In the genomic region with DNA sequence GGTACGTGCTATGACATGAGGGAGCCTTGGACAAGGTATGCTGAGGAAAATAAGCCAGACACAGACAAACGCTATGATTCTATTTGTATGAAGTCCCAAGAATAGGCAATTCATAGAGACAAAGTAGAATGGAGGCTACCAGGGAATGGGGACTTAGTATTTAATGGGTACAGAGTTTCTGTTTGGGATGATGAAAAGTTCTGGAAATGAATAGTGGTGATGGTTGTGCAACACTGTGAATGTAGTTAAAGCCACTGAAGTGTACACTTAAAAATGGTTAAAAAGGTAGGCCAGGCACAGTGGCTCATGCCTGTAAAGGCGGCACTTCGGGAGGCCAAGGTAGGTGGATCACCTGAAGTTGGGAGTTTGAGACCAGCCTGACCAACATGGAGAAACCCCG, we compare ENCODE assay signal across 26 cellular contexts.
"Had no signal": no experiment of that assay in that cellular context is flagged by ENCODE, and none has a peak within 500 bp of the region (broad histone marks: within the 10 kb centered on the region; RNA-seq: fewer than 3 reads in every experiment).

No MANE protein-coding gene starts in this region.

- H3K27ac Mint-ChIP-seq: activated B cell treated with CpG ODN at 0.5 μM for 24 hours; activated CD8-positive, alpha-beta T cell treated with anti-CD3 and anti-CD28 coated beads for 36 hours; activated naive CD4-positive, alpha-beta T cell treated with anti-CD3 and anti-CD28 coated beads for 36 hours; activated naive CD8-positive, alpha-beta T cell treated with anti-CD3 and anti-CD28 coated beads for 36 hours; activated T-cell treated with anti-CD3 and anti-CD28 coated beads, Interleukin-2, amount 50 U/mL, for 72 hours; effector memory CD8-positive, alpha-beta T cell; memory B cell; naive thymus-derived CD4-positive, alpha-beta T cell; stimulated activated naive CD8-positive, alpha-beta T cell treated with anti-CD3 and anti-CD28 coated beads, Interleukin-15, Interleukin-2, amounts not matched to agents 100 ng/mL and 50 ng/mL, for 24 hours had no signal

- H3K4me3 ChIP-seq: adrenal gland, body of pancreas, cardiac muscle cell, skin epidermis, thoracic aorta, vagina had no signal

- ATAC-seq: activated CD8-positive, alpha-beta T cell treated with anti-CD3 and anti-CD28 coated beads for 36 hours; activated T-cell treated with anti-CD3 and anti-CD28 coated beads, Interleukin-2, amount 50 U/mL, for 72 hours; body of pancreas; effector memory CD8-positive, alpha-beta T cell; left cardiac atrium; naive thymus-derived CD4-positive, alpha-beta T cell; sciatic nerve had no signal

- H3K4me3 Mint-ChIP-seq: activated B cell treated with CpG ODN at 0.5 μM for 24 hours; activated CD8-positive, alpha-beta T cell treated with anti-CD3 and anti-CD28 coated beads for 36 hours; activated naive CD4-positive, alpha-beta T cell treated with anti-CD3 and anti-CD28 coated beads for 36 hours; activated naive CD8-positive, alpha-beta T cell treated with anti-CD3 and anti-CD28 coated beads for 36 hours; effector memory CD8-positive, alpha-beta T cell; stimulated activated naive CD8-positive, alpha-beta T cell treated with anti-CD3 and anti-CD28 coated beads, Interleukin-15, Interleukin-2, amounts not matched to agents 100 ng/mL and 50 ng/mL, for 24 hours had no signal

- H3K9me3 ChIP-seq: adrenal gland, body of pancreas, thoracic aorta, upper lobe of left lung, vagina had no signal

- H3K27me3 Mint-ChIP-seq: activated B cell treated with CpG ODN at 0.5 μM for 24 hours; activated CD8-positive, alpha-beta T cell treated with anti-CD3 and anti-CD28 coated beads for 36 hours; activated naive CD8-positive, alpha-beta T cell treated with anti-CD3 and anti-CD28 coated beads for 36 hours; effector memory CD8-positive, alpha-beta T cell; memory B cell; naive thymus-derived CD4-positive, alpha-beta T cell; stimulated activated naive CD8-positive, alpha-beta T cell treated with anti-CD3 and anti-CD28 coated beads, Interleukin-15, Interleukin-2, amounts not matched to agents 100 ng/mL and 50 ng/mL, for 24 hours had no signal

- DNase-seq: activated B cell treated with CpG ODN at 0.5 μM for 24 hours; activated CD4-positive, alpha-beta T cell treated with anti-CD3 and anti-CD28 coated beads, Interleukin-2, amount 50 U/mL, for 1 hour; activated CD8-positive, alpha-beta T cell treated with anti-CD3 and anti-CD28 coated beads for 36 hours; activated effector memory CD4-positive, alpha-beta T cell treated with anti-CD3 and anti-CD28 coated beads, Interleukin-2, amount 50 U/mL, for 16 hours; activated naive CD4-positive, alpha-beta T cell treated with anti-CD3 and anti-CD28 coated beads for 36 hours; activated naive CD8-positive, alpha-beta T cell treated with anti-CD3 and anti-CD28 coated beads for 36 hours; activated T-cell treated with anti-CD3 and anti-CD28 coated beads, Interleukin-2, amount 50 U/mL, for 72 hours; adrenal gland; body of pancreas; cortex of kidney; effector memory CD8-positive, alpha-beta T cell; hippocampal formation; left cardiac atrium; midbrain; naive thymus-derived CD4-positive, alpha-beta T cell; stimulated activated CD4-positive, alpha-beta T cell treated with anti-CD3 and anti-CD28 coated beads, Interleukin-12 subunit alpha, Interleukin-12 subunit beta, amount 100 ng/mL, for 4 hours; stimulated activated CD4-positive, alpha-beta T cell treated with anti-CD3 and anti-CD28 coated beads, Interleukin-4, amount 100 ng/mL, for 1 hour; T-helper 2 cell; upper lobe of left lung had no signal

- H3K9me3 Mint-ChIP-seq: activated B cell treated with CpG ODN at 0.5 μM for 24 hours; activated CD8-positive, alpha-beta T cell treated with anti-CD3 and anti-CD28 coated beads for 36 hours; activated naive CD4-positive, alpha-beta T cell treated with anti-CD3 and anti-CD28 coated beads for 36 hours; activated naive CD8-positive, alpha-beta T cell treated with anti-CD3 and anti-CD28 coated beads for 36 hours; activated T-cell treated with anti-CD3 and anti-CD28 coated beads, Interleukin-2, amount 50 U/mL, for 72 hours; effector memory CD8-positive, alpha-beta T cell; memory B cell; naive thymus-derived CD4-positive, alpha-beta T cell; stimulated activated naive CD8-positive, alpha-beta T cell treated with anti-CD3 and anti-CD28 coated beads, Interleukin-15, Interleukin-2, amounts not matched to agents 100 ng/mL and 50 ng/mL, for 24 hours had no signal

- H3K27me3 ChIP-seq: adrenal gland, body of pancreas, cardiac muscle cell, upper lobe of left lung, vagina had no signal

- H3K27ac ChIP-seq: adrenal gland, cardiac muscle cell, thoracic aorta, vagina had no signal
